1 cellular context compared by ENCODE assay signal in genomic region chr7:104089622-104090021, GRCh38.
TF ChIP-seq lines count a peak whose summit lies in the region.

No MANE protein-coding gene starts in this region.

TF ChIP-seq in GM23338, 12 proteins besides CTCF, POLR2A, EP300 and RAD21:
- TF ChIP-seq, protein P1, sequence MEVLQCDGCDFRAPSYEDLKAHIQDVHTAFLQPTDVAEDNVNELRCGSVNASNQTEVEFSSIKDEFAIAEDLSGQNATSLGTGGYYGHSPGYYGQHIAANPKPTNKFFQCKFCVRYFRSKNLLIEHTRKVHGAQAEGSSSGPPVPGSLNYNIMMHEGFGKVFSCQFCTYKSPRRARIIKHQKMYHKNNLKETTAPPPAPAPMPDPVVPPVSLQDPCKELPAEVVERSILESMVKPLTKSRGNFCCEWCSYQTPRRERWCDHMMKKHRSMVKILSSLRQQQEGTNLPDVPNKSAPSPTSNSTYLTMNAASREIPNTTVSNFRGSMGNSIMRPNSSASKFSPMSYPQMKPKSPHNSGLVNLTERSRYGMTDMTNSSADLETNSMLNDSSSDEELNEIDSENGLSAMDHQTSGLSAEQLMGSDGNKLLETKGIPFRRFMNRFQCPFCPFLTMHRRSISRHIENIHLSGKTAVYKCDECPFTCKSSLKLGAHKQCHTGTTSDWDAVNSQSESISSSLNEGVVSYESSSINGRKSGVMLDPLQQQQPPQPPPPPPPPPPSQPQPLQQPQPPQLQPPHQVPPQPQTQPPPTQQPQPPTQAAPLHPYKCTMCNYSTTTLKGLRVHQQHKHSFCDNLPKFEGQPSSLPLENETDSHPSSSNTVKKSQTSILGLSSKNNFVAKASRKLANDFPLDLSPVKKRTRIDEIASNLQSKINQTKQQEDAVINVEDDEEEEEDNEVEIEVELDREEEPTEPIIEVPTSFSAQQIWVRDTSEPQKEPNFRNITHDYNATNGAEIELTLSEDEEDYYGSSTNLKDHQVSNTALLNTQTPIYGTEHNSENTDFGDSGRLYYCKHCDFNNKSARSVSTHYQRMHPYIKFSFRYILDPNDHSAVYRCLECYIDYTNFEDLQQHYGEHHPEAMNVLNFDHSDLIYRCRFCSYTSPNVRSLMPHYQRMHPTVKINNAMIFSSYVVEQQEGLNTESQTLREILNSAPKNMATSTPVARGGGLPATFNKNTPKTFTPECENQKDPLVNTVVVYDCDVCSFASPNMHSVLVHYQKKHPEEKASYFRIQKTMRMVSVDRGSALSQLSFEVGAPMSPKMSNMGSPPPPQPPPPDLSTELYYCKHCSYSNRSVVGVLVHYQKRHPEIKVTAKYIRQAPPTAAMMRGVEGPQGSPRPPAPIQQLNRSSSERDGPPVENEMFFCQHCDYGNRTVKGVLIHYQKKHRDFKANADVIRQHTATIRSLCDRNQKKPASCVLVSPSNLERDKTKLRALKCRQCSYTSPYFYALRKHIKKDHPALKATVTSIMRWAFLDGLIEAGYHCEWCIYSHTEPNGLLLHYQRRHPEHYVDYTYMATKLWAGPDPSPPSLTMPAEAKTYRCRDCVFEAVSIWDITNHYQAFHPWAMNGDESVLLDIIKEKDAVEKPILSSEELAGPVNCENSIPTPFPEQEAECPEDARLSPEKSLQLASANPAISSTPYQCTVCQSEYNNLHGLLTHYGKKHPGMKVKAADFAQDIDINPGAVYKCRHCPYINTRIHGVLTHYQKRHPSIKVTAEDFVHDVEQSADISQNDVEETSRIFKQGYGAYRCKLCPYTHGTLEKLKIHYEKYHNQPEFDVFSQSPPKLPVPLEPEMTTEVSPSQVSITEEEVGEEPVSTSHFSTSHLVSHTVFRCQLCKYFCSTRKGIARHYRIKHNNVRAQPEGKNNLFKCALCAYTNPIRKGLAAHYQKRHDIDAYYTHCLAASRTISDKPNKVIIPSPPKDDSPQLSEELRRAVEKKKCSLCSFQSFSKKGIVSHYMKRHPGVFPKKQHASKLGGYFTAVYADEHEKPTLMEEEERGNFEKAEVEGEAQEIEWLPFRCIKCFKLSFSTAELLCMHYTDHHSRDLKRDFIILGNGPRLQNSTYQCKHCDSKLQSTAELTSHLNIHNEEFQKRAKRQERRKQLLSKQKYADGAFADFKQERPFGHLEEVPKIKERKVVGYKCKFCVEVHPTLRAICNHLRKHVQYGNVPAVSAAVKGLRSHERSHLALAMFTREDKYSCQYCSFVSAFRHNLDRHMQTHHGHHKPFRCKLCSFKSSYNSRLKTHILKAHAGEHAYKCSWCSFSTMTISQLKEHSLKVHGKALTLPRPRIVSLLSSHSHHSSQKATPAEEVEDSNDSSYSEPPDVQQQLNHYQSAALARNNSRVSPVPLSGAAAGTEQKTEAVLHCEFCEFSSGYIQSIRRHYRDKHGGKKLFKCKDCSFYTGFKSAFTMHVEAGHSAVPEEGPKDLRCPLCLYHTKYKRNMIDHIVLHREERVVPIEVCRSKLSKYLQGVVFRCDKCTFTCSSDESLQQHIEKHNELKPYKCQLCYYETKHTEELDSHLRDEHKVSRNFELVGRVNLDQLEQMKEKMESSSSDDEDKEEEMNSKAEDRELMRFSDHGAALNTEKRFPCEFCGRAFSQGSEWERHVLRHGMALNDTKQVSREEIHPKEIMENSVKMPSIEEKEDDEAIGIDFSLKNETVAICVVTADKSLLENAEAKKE (CRISPR knock-in tag; IDR thresholded peaks at IDR 0.05) = no peak
- TF ChIP-seq STAT1 (IDR thresholded peaks at IDR 0.05; ENCODE audit: unreplicated experiment) = no peak
- TF ChIP-seq, protein P2, sequence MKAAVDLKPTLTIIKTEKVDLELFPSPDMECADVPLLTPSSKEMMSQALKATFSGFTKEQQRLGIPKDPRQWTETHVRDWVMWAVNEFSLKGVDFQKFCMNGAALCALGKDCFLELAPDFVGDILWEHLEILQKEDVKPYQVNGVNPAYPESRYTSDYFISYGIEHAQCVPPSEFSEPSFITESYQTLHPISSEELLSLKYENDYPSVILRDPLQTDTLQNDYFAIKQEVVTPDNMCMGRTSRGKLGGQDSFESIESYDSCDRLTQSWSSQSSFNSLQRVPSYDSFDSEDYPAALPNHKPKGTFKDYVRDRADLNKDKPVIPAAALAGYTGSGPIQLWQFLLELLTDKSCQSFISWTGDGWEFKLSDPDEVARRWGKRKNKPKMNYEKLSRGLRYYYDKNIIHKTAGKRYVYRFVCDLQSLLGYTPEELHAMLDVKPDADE (IDR thresholded peaks at IDR 0.05) = no peak
- no peak for TF ChIP-seq EZH2phosphoT487 (IDR thresholded peaks at IDR 0.05; ENCODE audit: unreplicated experiment)
- no peak for TF ChIP-seq POLR2AphosphoS5 (IDR thresholded peaks at IDR 0.05; ENCODE audit: low read depth)
- no peak for TF ChIP-seq ZNF331 (CRISPR knock-in tag; IDR thresholded peaks at IDR 0.05; ENCODE audit: low read depth)
- TF ChIP-seq EZH2 (IDR thresholded peaks at IDR 0.05; ENCODE audit: low read depth, unreplicated experiment) = no peak
- TF ChIP-seq, protein P3, sequence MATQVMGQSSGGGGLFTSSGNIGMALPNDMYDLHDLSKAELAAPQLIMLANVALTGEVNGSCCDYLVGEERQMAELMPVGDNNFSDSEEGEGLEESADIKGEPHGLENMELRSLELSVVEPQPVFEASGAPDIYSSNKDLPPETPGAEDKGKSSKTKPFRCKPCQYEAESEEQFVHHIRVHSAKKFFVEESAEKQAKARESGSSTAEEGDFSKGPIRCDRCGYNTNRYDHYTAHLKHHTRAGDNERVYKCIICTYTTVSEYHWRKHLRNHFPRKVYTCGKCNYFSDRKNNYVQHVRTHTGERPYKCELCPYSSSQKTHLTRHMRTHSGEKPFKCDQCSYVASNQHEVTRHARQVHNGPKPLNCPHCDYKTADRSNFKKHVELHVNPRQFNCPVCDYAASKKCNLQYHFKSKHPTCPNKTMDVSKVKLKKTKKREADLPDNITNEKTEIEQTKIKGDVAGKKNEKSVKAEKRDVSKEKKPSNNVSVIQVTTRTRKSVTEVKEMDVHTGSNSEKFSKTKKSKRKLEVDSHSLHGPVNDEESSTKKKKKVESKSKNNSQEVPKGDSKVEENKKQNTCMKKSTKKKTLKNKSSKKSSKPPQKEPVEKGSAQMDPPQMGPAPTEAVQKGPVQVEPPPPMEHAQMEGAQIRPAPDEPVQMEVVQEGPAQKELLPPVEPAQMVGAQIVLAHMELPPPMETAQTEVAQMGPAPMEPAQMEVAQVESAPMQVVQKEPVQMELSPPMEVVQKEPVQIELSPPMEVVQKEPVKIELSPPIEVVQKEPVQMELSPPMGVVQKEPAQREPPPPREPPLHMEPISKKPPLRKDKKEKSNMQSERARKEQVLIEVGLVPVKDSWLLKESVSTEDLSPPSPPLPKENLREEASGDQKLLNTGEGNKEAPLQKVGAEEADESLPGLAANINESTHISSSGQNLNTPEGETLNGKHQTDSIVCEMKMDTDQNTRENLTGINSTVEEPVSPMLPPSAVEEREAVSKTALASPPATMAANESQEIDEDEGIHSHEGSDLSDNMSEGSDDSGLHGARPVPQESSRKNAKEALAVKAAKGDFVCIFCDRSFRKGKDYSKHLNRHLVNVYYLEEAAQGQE (IDR thresholded peaks at IDR 0.05; ENCODE audit: unreplicated experiment) = no peak
- no peak for TF ChIP-seq JUNB (IDR thresholded peaks at IDR 0.05; ENCODE audit: unreplicated experiment)
- TF ChIP-seq CREB1 (CRISPR knock-in tag; IDR thresholded peaks at IDR 0.05; ENCODE audit: low read depth) = no peak
- TF ChIP-seq ZNF114 (CRISPR knock-in tag; IDR thresholded peaks at IDR 0.05) = no peak
- no peak for TF ChIP-seq NANOG (IDR thresholded peaks at IDR 0.05; ENCODE audit: borderline replicate concordance)
